In the genomic region with DNA sequence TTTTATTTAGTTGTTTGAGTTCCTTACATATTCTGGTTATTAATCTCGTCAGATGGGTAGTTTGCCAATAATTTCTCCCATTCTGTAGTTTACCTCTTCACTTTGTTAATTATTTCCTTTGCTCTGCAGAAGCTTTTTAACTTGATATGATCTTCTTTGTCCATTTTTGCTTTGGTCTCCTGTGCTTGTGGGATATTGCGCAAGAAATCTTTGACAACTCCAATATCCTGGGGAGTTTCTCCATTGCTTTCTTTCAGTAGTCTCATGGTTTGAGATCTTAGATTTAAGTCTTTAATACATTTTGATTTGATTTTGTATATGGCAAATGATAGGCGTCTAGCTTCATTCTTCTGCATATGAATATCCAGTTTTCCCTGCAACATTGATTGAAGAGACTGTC, we compare ENCODE assay signal across 14 cellular contexts.
DNase-seq lines count a peak whose midpoint lies in the region; ATAC-seq, FAIRE-seq and TF ChIP-seq lines count a peak whose summit lies in the region.
"Had no signal": no experiment of that assay in that cellular context is flagged by ENCODE, and none has a peak within 500 bp of the region (broad histone marks: within the 10 kb centered on the region; RNA-seq: fewer than 3 reads in every experiment).

No MANE protein-coding gene starts in this region.

- H3K56ac ChIP-seq in IMR-90 (ENCODE audit: extremely low read depth, insufficient read depth, low read length), result no peak overlapping the region

- TF ChIP-seq RAD21 in IMR-90 (IDR thresholded peaks at IDR 0.05; ENCODE audit: low read length) (no peak), K562 (CRISPR knock-in tag; conservative IDR thresholded peaks at IDR 0.05 in 1 of 2, IDR thresholded peaks at IDR 0.05 in 1 of 2) (no peak)

- TF ChIP-seq POLR2A in IMR-90 (IDR thresholded peaks at IDR 0.05; ENCODE audit: low read depth, low read length), result no peak
- no peak for TF ChIP-seq POLR2A in K562 (conservative IDR thresholded peaks at IDR 0.05)

- H3K79me2 ChIP-seq in K562 (ENCODE audit: control insufficient read depth, insufficient read depth, low read length), result no peaks in the 10 kb centered on the region

- H4K20me1 ChIP-seq in IMR-90 (ENCODE audit: insufficient read depth, low read length) (no peaks in the 10 kb centered on the region), K562 (replicated peaks; ENCODE audit: control insufficient read depth, insufficient read depth, low read length) (no peaks in the 10 kb centered on the region)
- H4K20me1 ChIP-seq: BLaER1 had no signal

- H3K79me1 ChIP-seq in IMR-90 (ENCODE audit: low read depth in 1 of 2, low read length in 2 of 2), result no peaks in the 10 kb centered on the region

- no peak overlapping the region for H3K14ac ChIP-seq in IMR-90 (replicated peaks; ENCODE audit: low read depth, low read length)

- no peak overlapping the region for H2BK120ac ChIP-seq in IMR-90 (ENCODE audit: low read depth, low read length)

- H3K23ac ChIP-seq in IMR-90 (ENCODE audit: low read depth, low read length), result no peak overlapping the region

- H3K9ac ChIP-seq in IMR-90 (ENCODE audit: low read depth, low read length), result no peak overlapping the region
- H3K9ac ChIP-seq in K562 (ENCODE audit: insufficient read depth in 1 of 2, low read depth in 2 of 2, low read length in 2 of 2), result no peak overlapping the region
- H3K9ac ChIP-seq: BLaER1 had no signal

- no peak overlapping the region for H2AK9ac ChIP-seq in IMR-90 (replicated peaks; ENCODE audit: low read depth, low read length, poor library complexity)

- H3K18ac ChIP-seq in IMR-90 (ENCODE audit: low read depth, low read length), result no peak overlapping the region

- no TSS peak for BruUV-seq in IMR-90 (replicated peaks; lab: Mats Ljungman, UMichigan)
- BruUV-seq in K562 (replicated peaks; lab: Mats Ljungman, UMichigan), result no TSS peak

- H4K5ac ChIP-seq in IMR-90 (ENCODE audit: low read depth, low read length), result no peak overlapping the region

- H2AFZ ChIP-seq in IMR-90 (replicated peaks; ENCODE audit: low read length, poor library complexity) (no peak overlapping the region), K562 (ENCODE audit: low read depth, low read length) (no peak overlapping the region)

- H3K27ac ChIP-seq in IMR-90 (ENCODE audit: insufficient read depth, low read length), result no peak overlapping the region
- no peak overlapping the region for H3K27ac ChIP-seq in K562 (ENCODE audit: extremely low read depth, low read depth, low read length)
- H3K27ac ChIP-seq: BLaER1 had no signal

- H3K4me2 ChIP-seq in IMR-90 (ENCODE audit: low read depth, low read length) (no peak overlapping the region), K562 (ENCODE audit: insufficient read depth, low read length) (no peak overlapping the region)
- H3K4me2 ChIP-seq: BLaER1 had no signal

- H2BK5ac ChIP-seq in IMR-90 (ENCODE audit: low read depth, low read length, poor library complexity, severe bottlenecking), result no peak overlapping the region

- POLR2A ChIA-PET in IMR-90 (lab: Charles Lee; ENCODE audit: unreplicated experiment), result no interaction called here
- POLR2A ChIA-PET in K562 (lab: Yijun Ruan, JAX), result no interaction called here

- no peak overlapping the region for H4K91ac ChIP-seq in IMR-90 (ENCODE audit: insufficient read depth, low read depth, low read length)

- no peak for TF ChIP-seq EP300 in K562 (IDR thresholded peaks at IDR 0.05; ENCODE audit: low read length)

- DNase-seq in IMR-90 (no peak), MV-4-11 (lab: John Stamatoyannopoulos, UW) (peak; percentile 4), K562 (ENCODE audit: extremely low read depth in 1 of 4, low spot score in 3 of 4) (no peak), midbrain (lab: John Stamatoyannopoulos, UW) (no peak), NCI-H226 (no peak)
- DNase-seq in activated CD8-positive, alpha-beta memory T cell treated with anti-CD3 and anti-CD28 coated beads for 24 hours, result no peak
- DNase-seq: AML-193; Calu3; CD4-positive, CD25-positive, alpha-beta regulatory T cell; DMS 273 treated with DMSO at 0.1 percent for 48 hours; HCEC 1CT; HFFc6 had no signal

- no peak overlapping the region for H3K4me3 ChIP-seq in IMR-90 (ENCODE audit: insufficient read depth, low read depth, low read length)
- H3K4me3 ChIP-seq in K562, result no peak overlapping the region
- H3K4me3 ChIP-seq: BLaER1 had no signal

- dilution Hi-C loops in IMR-90 (cut with HindIII; ENCODE audit: low sequenced_read_pairs, unreplicated experiment), result no loop called here

- intact Hi-C loops in IMR-90 (cut with micrococcal nuclease), result no loop called here
- intact Hi-C loops in K562 (cut with micrococcal nuclease), result no loop called here

- no peaks in the 10 kb centered on the region; the same call in 1 of the 2 replicates for H3K9me3 ChIP-seq in IMR-90 (ENCODE audit: control insufficient read depth, insufficient read depth, low read length)
- no peaks in the 10 kb centered on the region for H3K9me3 ChIP-seq in K562 (replicated peaks; ENCODE audit: control insufficient read depth, insufficient read depth, low read depth, low read length)
- H3K9me3 ChIP-seq: BLaER1 had no signal

- H2BK20ac ChIP-seq in IMR-90 (ENCODE audit: low read depth, low read length), result no peak overlapping the region

- no peak overlapping the region for H2AK5ac ChIP-seq in IMR-90 (ENCODE audit: low read depth, low read length)

- H3K9me1 ChIP-seq in IMR-90 (ENCODE audit: insufficient read depth, low read length) (no peaks in the 10 kb centered on the region), K562 (ENCODE audit: control insufficient read depth, insufficient read depth, low read length) (no peaks in the 10 kb centered on the region)

- FAIRE-seq in K562 (lab: Jason Lieb, UNC), result no peak
- FAIRE-seq: HTR-8/SVneo had no signal

- no peaks in the 10 kb centered on the region for H3K4me1 ChIP-seq in IMR-90 (ENCODE audit: control insufficient read depth, insufficient read depth, low read length)
- H3K4me1 ChIP-seq in K562 (replicated peaks in 1 of 2; ENCODE audit: control insufficient read depth in 2 of 2, insufficient read depth in 2 of 2, low read length in 2 of 2), result no peaks in the 10 kb centered on the region
- H3K4me1 ChIP-seq: BLaER1 had no signal

- no peaks in the 10 kb centered on the region for H3K36me3 ChIP-seq in IMR-90 (ENCODE audit: control insufficient read depth, insufficient read depth, low read length)
- H3K36me3 ChIP-seq in K562 (ENCODE audit: control insufficient read depth, insufficient read depth, low read length), result no peaks in the 10 kb centered on the region
- H3K36me3 ChIP-seq: BLaER1 had no signal

- in situ Hi-C loops in IMR-90 (cut with MboI; ENCODE audit: low sequenced_read_pairs) (no loop called here), K562 (cut with MboI) (no loop called here)

- CTCF ChIA-PET in IMR-90 (lab: Yijun Ruan, JAX) (interaction anchor here (0.7 kb wide), 1 partner anchor 698 kb away, joined by 4 read pairs; no protein-coding TSS in a partner anchor), K562 (lab: Yijun Ruan, JAX; ENCODE audit: low intra/inter-chr PET ratio) (no interaction called here)

- no peak for TF ChIP-seq CTCF in IMR-90 (conservative IDR thresholded peaks at IDR 0.05; ENCODE audit: low read depth, low read length)
- no peak for TF ChIP-seq CTCF in K562 (IDR thresholded peaks at IDR 0.05 in 2 of 3, conservative IDR thresholded peaks at IDR 0.05 in 1 of 3; ENCODE audit: insufficient read depth in 2 of 3, low read depth in 1 of 3, low read length in 3 of 3)

- WGBS in IMR-90 (ENCODE audit: extremely low coverage in 2 of 2, insufficient read length in 1 of 2), 2 experiments, result no CpG with 5 or more reads among the region's 3 CpGs
- WGBS in K562 (ENCODE audit: insufficient coverage, low coverage, missing lambda C conversion rate), result 19% methylated on average over 3 of the region's 3 CpGs

- H4K8ac ChIP-seq in IMR-90 (ENCODE audit: low read depth in 2 of 2, low read length in 2 of 2), result no peak overlapping the region

- H2BK15ac ChIP-seq in IMR-90 (ENCODE audit: low read depth, low read length), result no peak overlapping the region

- no peak for ATAC-seq in IMR-90 (ENCODE audit: low read depth)
- ATAC-seq in K562, result no peak

- no peak overlapping the region for H3K4ac ChIP-seq in IMR-90 (ENCODE audit: low read depth, low read length)

- H3K27me3 ChIP-seq in IMR-90 (ENCODE audit: control insufficient read depth, insufficient read depth, low read length), result no peaks in the 10 kb centered on the region
- H3K27me3 ChIP-seq in K562 (ENCODE audit: control insufficient read depth in 2 of 2, insufficient read depth in 2 of 2, low read length in 2 of 2), result no peaks in the 10 kb centered on the region
- H3K27me3 ChIP-seq: BLaER1 had no signal

TF ChIP-seq in IMR-90, 13 proteins besides CTCF, POLR2A, EP300 and RAD21:
- TF ChIP-seq, protein P1, sequence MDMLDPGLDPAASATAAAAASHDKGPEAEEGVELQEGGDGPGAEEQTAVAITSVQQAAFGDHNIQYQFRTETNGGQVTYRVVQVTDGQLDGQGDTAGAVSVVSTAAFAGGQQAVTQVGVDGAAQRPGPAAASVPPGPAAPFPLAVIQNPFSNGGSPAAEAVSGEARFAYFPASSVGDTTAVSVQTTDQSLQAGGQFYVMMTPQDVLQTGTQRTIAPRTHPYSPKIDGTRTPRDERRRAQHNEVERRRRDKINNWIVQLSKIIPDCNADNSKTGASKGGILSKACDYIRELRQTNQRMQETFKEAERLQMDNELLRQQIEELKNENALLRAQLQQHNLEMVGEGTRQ (IDR thresholded peaks at IDR 0.05; ENCODE audit: low read depth, low read length), result no peak
- TF ChIP-seq CEBPB (IDR thresholded peaks at IDR 0.05; ENCODE audit: low read depth, low read length) (peak; percentile 89), BHLHE40 (IDR thresholded peaks at IDR 0.05; ENCODE audit: low read depth, low read length) (no peak)
TF ChIP-seq in IMR-90: peak in this region for 1.

TF ChIP-seq in K562, 482 proteins besides CTCF, POLR2A, EP300 and RAD21 (continues in another document):
- no peak for TF ChIP-seq CEBPG (CRISPR knock-in tag; IDR thresholded peaks at IDR 0.05)
- peak; percentile 21 to 87; a peak in 2 of 4 replicates for TF ChIP-seq CEBPG (tag; conservative IDR thresholded peaks at IDR 0.05 in 1 of 2, IDR thresholded peaks at IDR 0.05 in 1 of 2)
- TF ChIP-seq, protein P2, sequence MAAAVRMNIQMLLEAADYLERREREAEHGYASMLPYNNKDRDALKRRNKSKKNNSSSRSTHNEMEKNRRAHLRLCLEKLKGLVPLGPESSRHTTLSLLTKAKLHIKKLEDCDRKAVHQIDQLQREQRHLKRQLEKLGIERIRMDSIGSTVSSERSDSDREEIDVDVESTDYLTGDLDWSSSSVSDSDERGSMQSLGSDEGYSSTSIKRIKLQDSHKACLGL (CRISPR knock-in tag; IDR thresholded peaks at IDR 0.05; ENCODE audit: borderline replicate concordance, poor library complexity, severe bottlenecking), result no peak
- TF ChIP-seq RBM34 (IDR thresholded peaks at IDR 0.05; ENCODE audit: borderline replicate concordance, insufficient read depth, low read length), result no peak
- no peak for TF ChIP-seq BRCA1 (IDR thresholded peaks at IDR 0.05)
- TF ChIP-seq BRCA1 (CRISPR knock-in tag; IDR thresholded peaks at IDR 0.05), result no peak
- no peak for TF ChIP-seq ZNF316 (IDR thresholded peaks at IDR 0.05)
- TF ChIP-seq MAFG (tag; conservative IDR thresholded peaks at IDR 0.05), result no peak
